Comparison of ENCODE assay signal across 19 cellular contexts in genomic region chr17:57957886-57958285, GRCh38. TPM values are rescaled to one million over a fixed set of nuclear protein-coding genes. Genes with fewer than 3 reads are reported as not detected.
DNase-seq lines count a peak whose midpoint lies in the region; ATAC-seq, FAIRE-seq and TF ChIP-seq lines count a peak whose summit lies in the region.
"Had no signal": no experiment of that assay in that cellular context is flagged by ENCODE, and none has a peak within 500 bp of the region (broad histone marks: within the 10 kb centered on the region; RNA-seq: fewer than 3 reads in every experiment).

No MANE protein-coding gene starts in this region.

- H3K27ac Mint-ChIP-seq in CD4-positive, CD25-positive, alpha-beta regulatory T cell, result no peak overlapping the region
- H3K27ac Mint-ChIP-seq: B cell had no signal

- ATAC-seq in CD4-positive, CD25-positive, alpha-beta regulatory T cell (ENCODE audit: low read depth in 2 of 2), result no peak
- no peak for ATAC-seq in HG03135 (IDR thresholded peaks at IDR 0.05; ENCODE audit: unreplicated experiment)

- no peak for DNase-seq in CD4-positive, CD25-positive, alpha-beta regulatory T cell
- DNase-seq in Peyer's patch, result peak in 2 of 3 donors; percentile 2 to 19
- peak in 1 of 2 experiments; percentile 22 for DNase-seq in H1 (ENCODE audit: low read depth in 1 of 2, low spot score in 2 of 2)
- DNase-seq in osteoblast (ENCODE audit: insufficient read length, low spot score, missing footprints), result peak; percentile 36
- no peak for DNase-seq in NCI-H146 (lab: John Stamatoyannopoulos, UW)
- DNase-seq in globus pallidus (ENCODE audit: low spot score), result no peak
- no peak for DNase-seq in activated CD4-positive, CD25-positive, alpha-beta regulatory T cell treated with anti-CD3 and anti-CD28 coated beads, Interleukin-2, amount 50 U/mL, for 72 hours
- DNase-seq: ACHN; CD8-positive, alpha-beta memory T cell; H7; NCI-H1092; NCI-H1694; NCI-H2107; NCI-H446; NCI-H748 treated with DMSO at 0.1 percent for 48 hours; SJCRH30 had no signal

- peaks cover 0 to 4% (median 0%) of the 10 kb centered on the region in 7 donors for H3K9me3 Mint-ChIP-seq in CD4-positive, CD25-positive, alpha-beta regulatory T cell
- H3K9me3 Mint-ChIP-seq: CD8-positive, alpha-beta memory T cell had no signal

- H3K18ac ChIP-seq in H1 (ENCODE audit: extremely low read depth, low read length), result no peak overlapping the region

- peak overlapping the region; percentile 1 to 48 (median 12) for H3K4me3 Mint-ChIP-seq in CD4-positive, CD25-positive, alpha-beta regulatory T cell
- H3K4me3 Mint-ChIP-seq: B cell had no signal

- H3K27me3 Mint-ChIP-seq in CD4-positive, CD25-positive, alpha-beta regulatory T cell, result peaks cover 72% of the 10 kb centered on the region

- no peak for TF ChIP-seq RAD21 in H1 (IDR thresholded peaks at IDR 0.05 in 1 of 2, conservative IDR thresholded peaks at IDR 0.05 in 1 of 2; ENCODE audit: low read depth in 2 of 2, low read length in 2 of 2)

- no peak for TF ChIP-seq CTCF in Peyer's patch (IDR thresholded peaks at IDR 0.05)
- no peak for TF ChIP-seq CTCF in H1 (IDR thresholded peaks at IDR 0.05; ENCODE audit: control extremely low read depth in 1 of 3, insufficient read depth in 1 of 3, low read depth in 1 of 3, low read length in 3 of 3)
- TF ChIP-seq CTCF in osteoblast (IDR thresholded peaks at IDR 0.05; ENCODE audit: extremely low read depth, low read depth, low read length), result no peak

- H2BK12ac ChIP-seq in H1 (ENCODE audit: low read depth, low read length), result 0 out of 2 replicates have a peak overlapping the region, but pooled peaks have one; percentile 68

- H3K79me2 ChIP-seq in H1 (ENCODE audit: control insufficient read depth in 1 of 2, insufficient read depth in 2 of 2, low read length in 2 of 2), result no peaks in the 10 kb centered on the region
- peaks cover 23% of the 10 kb centered on the region for H3K79me2 ChIP-seq in osteoblast (ENCODE audit: insufficient read depth, low read length)

- no peak overlapping the region for H4K8ac ChIP-seq in H1 (ENCODE audit: extremely low read depth, insufficient read depth, low read length)

- peaks cover 20% of the 10 kb centered on the region for H3K4me1 ChIP-seq in CD4-positive, CD25-positive, alpha-beta regulatory T cell (ENCODE audit: control insufficient read depth, insufficient read depth, low read length, poor library complexity, severe bottlenecking)
- H3K4me1 ChIP-seq in Peyer's patch, result peaks cover 0 to 36% (median 19%) of the 10 kb centered on the region in 4 donors
- peaks cover 10 to 20% (median 13%) of the 10 kb centered on the region in 4 experiments; a peak in 6 of 7 replicates for H3K4me1 ChIP-seq in H1 (replicated peaks in 1 of 4; ENCODE audit: control insufficient read depth in 3 of 4, insufficient read depth in 4 of 4, low read length in 3 of 4)
- H3K4me1 ChIP-seq in osteoblast (ENCODE audit: insufficient read depth, low read length), result peaks cover 17% of the 10 kb centered on the region

- H2BK20ac ChIP-seq in H1 (ENCODE audit: low read length), result 0 out of 2 replicates have a peak overlapping the region, but pooled peaks have one; percentile 61

- no peak overlapping the region for H3K4me2 ChIP-seq in H1 (ENCODE audit: insufficient read depth in 1 of 2, low read depth in 2 of 2, low read length in 2 of 2)
- H3K4me2 ChIP-seq in osteoblast (ENCODE audit: insufficient read depth, low read length), result no peak overlapping the region
- H3K4me2 ChIP-seq: KMS-11 had no signal

- 0 out of 2 replicates have a peak overlapping the region, but pooled peaks have one; percentile 72 for H2BK15ac ChIP-seq in H1 (ENCODE audit: low read length)

- no peaks in the 10 kb centered on the region for H4K20me1 ChIP-seq in H1 (replicated peaks in 1 of 2; ENCODE audit: control insufficient read depth in 1 of 2, insufficient read depth in 2 of 2, low read length in 2 of 2)
- H4K20me1 ChIP-seq in osteoblast (ENCODE audit: insufficient read depth, low read length), result no peaks in the 10 kb centered on the region

- no peak overlapping the region for H3K56ac ChIP-seq in H1 (replicated peaks; ENCODE audit: insufficient read length, low read depth, low read length)

- no peaks in the 10 kb centered on the region for H3K79me1 ChIP-seq in H1 (ENCODE audit: low read depth, low read length)

- H3K4me3 ChIP-seq in CD4-positive, CD25-positive, alpha-beta regulatory T cell (ENCODE audit: low read depth, low read length), result no peak overlapping the region
- H3K4me3 ChIP-seq in Peyer's patch (no peak overlapping the region), H1 (ENCODE audit: extremely low read depth in 1 of 4, insufficient read depth in 2 of 4, low read depth in 3 of 4, low read length in 4 of 4) (no peak overlapping the region), osteoblast (ENCODE audit: insufficient read depth, low read length) (no peak overlapping the region)
- H3K4me3 ChIP-seq: SJCRH30 had no signal

- H3K9me3 ChIP-seq in CD4-positive, CD25-positive, alpha-beta regulatory T cell (ENCODE audit: control insufficient read depth in 2 of 2, low read length in 2 of 2), result no peaks in the 10 kb centered on the region
- H3K9me3 ChIP-seq in Peyer's patch (no peaks in the 10 kb centered on the region), H1 (ENCODE audit: insufficient read depth in 2 of 2, low read depth in 1 of 2, low read length in 1 of 2) (no peaks in the 10 kb centered on the region), osteoblast (ENCODE audit: low read depth, low read length) (no peaks in the 10 kb centered on the region)
- H3K9me3 ChIP-seq: SJCRH30 had no signal

- no peak overlapping the region for H2BK5ac ChIP-seq in H1 (ENCODE audit: low read depth, low read length)

- no peak overlapping the region for H2BK120ac ChIP-seq in H1 (replicated peaks; ENCODE audit: low read depth, low read length)

- H3K36me3 Mint-ChIP-seq in CD4-positive, CD25-positive, alpha-beta regulatory T cell, result no peaks in the 10 kb centered on the region

- no peaks in the 10 kb centered on the region for H3K36me3 ChIP-seq in CD4-positive, CD25-positive, alpha-beta regulatory T cell (ENCODE audit: control insufficient read depth, insufficient read depth, low read length)
- H3K36me3 ChIP-seq in Peyer's patch (no peaks in the 10 kb centered on the region), H1 (ENCODE audit: control insufficient read depth in 2 of 4, insufficient read depth in 4 of 4, low read length in 3 of 4) (no peaks in the 10 kb centered on the region), osteoblast (ENCODE audit: insufficient read depth, low read length) (no peaks in the 10 kb centered on the region)
- H3K36me3 ChIP-seq: SJCRH30 had no signal

- no peak for TF ChIP-seq POLR2A in Peyer's patch (IDR thresholded peaks at IDR 0.05)
- TF ChIP-seq POLR2A in H1 (IDR thresholded peaks at IDR 0.05; ENCODE audit: control extremely low read depth in 1 of 2, low read depth in 2 of 2, low read length in 2 of 2), result no peak

- H2AFZ ChIP-seq in H1 (ENCODE audit: low read length) (no peak overlapping the region), osteoblast (ENCODE audit: low read length) (no peak overlapping the region)

- H3K4ac ChIP-seq in H1 (replicated peaks; ENCODE audit: insufficient read length, low read depth, low read length), result no peak overlapping the region

- H2AK5ac ChIP-seq in H1 (ENCODE audit: low read depth, low read length), result no peak overlapping the region

- WGBS in H1 (ENCODE audit: extremely low coverage in 1 of 2, insufficient coverage in 1 of 2, insufficient read length in 1 of 2, insufficient replicate concordance in 2 of 2, low coverage in 1 of 2, low lambda C conversion rate in 2 of 2, missing lambda C conversion rate in 1 of 2), 2 experiments, result 88% methylated on average over 3 of the region's 3 CpGs; no CpG with 5 or more reads in 1 of the 2 experiments

- no peak overlapping the region for H4K5ac ChIP-seq in H1 (ENCODE audit: insufficient read length, low read depth, low read length)

- no peak overlapping the region for H3K9ac ChIP-seq in H1 (replicated peaks in 1 of 4; ENCODE audit: extremely low read depth in 1 of 4, low read depth in 3 of 4, low read length in 3 of 4)
- H3K9ac ChIP-seq: KMS-11 had no signal

- H3K4me1 Mint-ChIP-seq in CD4-positive, CD25-positive, alpha-beta regulatory T cell, result peaks cover 0 to 23% (median 15%) of the 10 kb centered on the region in 4 donors

- no peak overlapping the region for H3K23ac ChIP-seq in H1 (ENCODE audit: insufficient read length)

- CTCF ChIA-PET in H1 (lab: Charles Lee; ENCODE audit: partially characterized antibody), result interaction anchor here (2.6 to 13.5 kb wide), 3 partner anchors 11 to 99 kb away, joined by 9 to 162 read pairs (median 56); no protein-coding TSS in a partner anchor

- no peak for TF ChIP-seq EP300 in H1 (IDR thresholded peaks at IDR 0.05; ENCODE audit: borderline replicate concordance in 1 of 2, low read depth in 2 of 2, low read length in 2 of 2)

- H3K14ac ChIP-seq in H1 (ENCODE audit: insufficient read length), result no peak overlapping the region

- no peak overlapping the region for H4K91ac ChIP-seq in H1 (replicated peaks; ENCODE audit: insufficient read length, low read length)

- FAIRE-seq in H1 (lab: Jason Lieb, UNC), result no peak

- H3K27me3 ChIP-seq in CD4-positive, CD25-positive, alpha-beta regulatory T cell (ENCODE audit: control insufficient read depth, insufficient read depth, low read length), result peaks cover 16% of the 10 kb centered on the region
- no peaks in the 10 kb centered on the region for H3K27me3 ChIP-seq in Peyer's patch
- peaks cover 0 to 30% (median 20%) of the 10 kb centered on the region in 4 experiments; a peak in 6 of 7 replicates for H3K27me3 ChIP-seq in H1 (replicated peaks in 1 of 4; ENCODE audit: control insufficient read depth in 3 of 4, extremely low read depth in 1 of 4, insufficient read depth in 3 of 4, low read length in 3 of 4)
- no peaks in the 10 kb centered on the region for H3K27me3 ChIP-seq in osteoblast (ENCODE audit: insufficient read depth, low read length)
- H3K27me3 ChIP-seq: SJCRH30 had no signal

- H3K23me2 ChIP-seq in H1 (ENCODE audit: low read depth, low read length), result peaks cover 8% of the 10 kb centered on the region; the same call in 1 of the 2 replicates

- no peak overlapping the region for H3K27ac ChIP-seq in CD4-positive, CD25-positive, alpha-beta regulatory T cell (ENCODE audit: insufficient read depth, low read length, poor library complexity, severe bottlenecking)
- H3K27ac ChIP-seq in Peyer's patch, result no peak overlapping the region
- no peak overlapping the region for H3K27ac ChIP-seq in H1 (ENCODE audit: low read depth, low read length)
- H3K27ac ChIP-seq in osteoblast (ENCODE audit: low read depth, low read length), result no peak overlapping the region
- H3K27ac ChIP-seq: KMS-11, SJCRH30 had no signal

- POLR2A ChIA-PET in H1 (lab: Charles Lee; ENCODE audit: partially characterized antibody), result interaction anchor here (0.7 to 2.6 kb wide), 4 partner anchors 32 to 156 kb away, joined by 3 to 9 read pairs (median 3); no protein-coding TSS in a partner anchor

RNA-seq across cellular contexts. Expression of gene CUEDC1, which starts 2.7 kb away (rescaled TPM):
- not detected for total RNA-seq in CD4-positive, CD25-positive, alpha-beta regulatory T cell
- not detected for polyA plus RNA-seq in CD4-positive, CD25-positive, alpha-beta regulatory T cell
- total RNA-seq in Peyer's patch, result 10 to 100 TPM; 10.2 to 45.4 (median 19.2) TPM
- 7.8 and 10.7 TPM in 2 replicates for total RNA-seq in H1 (2021; fragmentation: NEBNext Ultra II Directional; extraction: Animal tissue kit (Norgen Biotek cat#: 25700))
- 4.0 and 6.7 TPM in 2 replicates for polyA plus RNA-seq in H1 (2011; rRNA removed)
- polyA plus RNA-seq in H1 (2011; cell fraction: cytosol; rRNA removed), result 5.2 TPM
- 12.0 TPM for polyA plus RNA-seq in H1 (2011; cell fraction: nucleus; rRNA removed)
- polyA plus RNA-seq in H1 (2012, experiment 1 of 2), result 3.4 to 9.6 TPM (median 7.3 TPM) in 4 replicates
- 4.9 TPM for polyA plus RNA-seq in H1 (2012, experiment 2 of 2)
- polyA plus RNA-seq in H1 (2013, experiment 1 of 2), result 5.8 TPM
- 5.8 TPM for polyA plus RNA-seq in H1 (2013, experiment 2 of 2)
- polyA minus RNA-seq in H1 (2011; rRNA and poly(A)+ RNA removed), result 4.1 and 5.1 TPM in 2 replicates
- polyA minus RNA-seq in H1 (2011; cell fraction: cytosol; rRNA and poly(A)+ RNA removed), result 2.2 TPM
- 4.1 TPM for polyA minus RNA-seq in H1 (2011; cell fraction: nucleus; rRNA and poly(A)+ RNA removed)
- total RNA-seq in osteoblast, result 21.0 and 22.4 TPM in 2 replicates
- total RNA-seq: B cell had no signal
- polyA plus RNA-seq: CD8-positive, alpha-beta memory T cell had no signal

RNA-seq across cellular contexts. Expression of gene VEZF1, which starts 30.2 kb away (rescaled TPM):
- total RNA-seq in CD4-positive, CD25-positive, alpha-beta regulatory T cell, result 50.9 TPM
- polyA plus RNA-seq in CD4-positive, CD25-positive, alpha-beta regulatory T cell, result 10 to 100 TPM; 44.6 to 51.3 (median 48.1) TPM
- 10 to 100 TPM; 29.7 to 49.3 (median 39.5) TPM for total RNA-seq in Peyer's patch
- total RNA-seq in H1 (2021; fragmentation: NEBNext Ultra II Directional; extraction: Animal tissue kit (Norgen Biotek cat#: 25700)), result 56.7 and 61.9 TPM in 2 replicates
- polyA plus RNA-seq in H1 (2011; rRNA removed), result 21.5 and 28.9 TPM in 2 replicates
- 25.3 TPM for polyA plus RNA-seq in H1 (2011; cell fraction: cytosol; rRNA removed)
- 29.8 TPM for polyA plus RNA-seq in H1 (2011; cell fraction: nucleus; rRNA removed)
- polyA plus RNA-seq in H1 (2012, experiment 1 of 2), result 33.3 to 43.5 TPM (median 39.8 TPM) in 4 replicates
- 5.7 TPM for polyA plus RNA-seq in H1 (2012, experiment 2 of 2)
- 39.2 TPM for polyA plus RNA-seq in H1 (2013, experiment 1 of 2)
- polyA plus RNA-seq in H1 (2013, experiment 2 of 2), result 38.4 TPM
- polyA minus RNA-seq in H1 (2011; rRNA and poly(A)+ RNA removed), result 81.4 and 108 TPM in 2 replicates
- 35.6 TPM for polyA minus RNA-seq in H1 (2011; cell fraction: cytosol; rRNA and poly(A)+ RNA removed)
- 51.1 TPM for polyA minus RNA-seq in H1 (2011; cell fraction: nucleus; rRNA and poly(A)+ RNA removed)
- 51.9 and 58.6 TPM in 2 replicates for total RNA-seq in osteoblast

RNA-seq across cellular contexts. Expression of gene SRSF1, which starts 49.2 kb away (rescaled TPM):
- 114 TPM for total RNA-seq in CD4-positive, CD25-positive, alpha-beta regulatory T cell
- polyA plus RNA-seq in CD4-positive, CD25-positive, alpha-beta regulatory T cell, result 10 to 100 TPM; 46.1 to 51.9 (median 49.7) TPM
- 100 to 1,000 TPM; 121 to 336 (median 155) TPM for total RNA-seq in Peyer's patch
- 429 and 433 TPM in 2 replicates for total RNA-seq in H1 (2021; fragmentation: NEBNext Ultra II Directional; extraction: Animal tissue kit (Norgen Biotek cat#: 25700))
- polyA plus RNA-seq in H1 (2011; rRNA removed), result 149 and 300 TPM in 2 replicates
- polyA plus RNA-seq in H1 (2011; cell fraction: cytosol; rRNA removed), result 280 TPM
- polyA plus RNA-seq in H1 (2011; cell fraction: nucleus; rRNA removed), result 773 TPM
- 330 to 434 TPM (median 366 TPM) in 4 replicates for polyA plus RNA-seq in H1 (2012, experiment 1 of 2)
- polyA plus RNA-seq in H1 (2012, experiment 2 of 2), result 60.0 TPM
- 237 TPM for polyA plus RNA-seq in H1 (2013, experiment 1 of 2)
- 241 TPM for polyA plus RNA-seq in H1 (2013, experiment 2 of 2)
- polyA minus RNA-seq in H1 (2011; rRNA and poly(A)+ RNA removed), result 349 and 397 TPM in 2 replicates
- polyA minus RNA-seq in H1 (2011; cell fraction: cytosol; rRNA and poly(A)+ RNA removed), result 389 TPM
- polyA minus RNA-seq in H1 (2011; cell fraction: nucleus; rRNA and poly(A)+ RNA removed), result 594 TPM
- 214 and 247 TPM in 2 replicates for total RNA-seq in osteoblast

Comparison
In these comparisons a context has a peak if more than half of its experiments do, and no peak if none do; other contexts are left out.
1. DNase-seq: peak in Peyer's patch (2 of 3) and osteoblast (single experiment); none in CD4-positive, CD25-positive, alpha-beta regulatory T cell (0 of 3), NCI-H146 (single experiment), globus pallidus (single experiment) and activated CD4-positive, CD25-positive, alpha-beta regulatory T cell treated with anti-CD3 and anti-CD28 coated beads, Interleukin-2, amount 50 U/mL, for 72 hours (single experiment).